20 cellular contexts compared by ENCODE assay signal in the genomic region with DNA sequence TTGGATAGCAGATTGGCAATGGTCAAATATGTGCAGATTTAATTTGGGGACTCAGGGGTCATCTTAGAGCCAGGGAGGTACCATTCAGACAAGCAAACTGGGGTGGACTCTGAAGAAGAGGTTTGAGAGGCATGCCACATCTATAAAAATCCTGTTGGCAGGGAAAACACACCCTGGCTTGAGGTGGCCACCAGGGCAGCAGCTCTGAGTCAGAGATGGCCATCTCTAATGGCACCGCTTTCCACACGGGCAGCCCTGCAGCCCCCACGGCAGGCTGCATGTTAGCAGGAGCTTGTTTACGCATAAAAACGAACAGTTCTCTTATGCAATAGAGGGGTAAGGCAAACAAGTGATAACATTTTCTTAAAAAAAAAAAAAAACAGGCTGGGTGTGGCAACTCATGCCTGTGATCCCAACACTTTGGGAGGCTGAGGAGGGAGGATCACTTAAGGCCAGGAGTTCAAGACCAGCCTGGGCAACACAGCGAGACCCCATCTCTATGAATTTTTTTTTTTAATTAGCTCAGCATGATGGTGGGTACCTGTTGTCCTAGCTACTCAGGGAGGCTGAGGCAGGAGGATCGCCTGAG. TPM values are rescaled to one million over a fixed set of nuclear protein-coding genes. Genes with fewer than 3 reads are reported as not detected.
DNase-seq lines count a peak whose midpoint lies in the region; ATAC-seq, FAIRE-seq and TF ChIP-seq lines count a peak whose summit lies in the region.
"Had no signal": no experiment of that assay in that cellular context is flagged by ENCODE, and none has a peak within 500 bp of the region (broad histone marks: within the 10 kb centered on the region; RNA-seq: fewer than 3 reads in every experiment).

No MANE protein-coding gene starts in this region.

- CTCF ChIA-PET in MCF 10A (lab: Yijun Ruan, JAX): interaction anchor here (0.6 to 1.8 kb wide), 6 partner anchors 8 to 994 kb away, joined by 3 to 7 read pairs (median 5); no protein-coding TSS in a partner anchor
- CTCF ChIA-PET in CD8-positive, alpha-beta T cell (lab: Charles Lee): no interaction called here

- H3K36me3 ChIP-seq in breast epithelium (no peaks in the 10 kb centered on the region), SJSA1 (no peaks in the 10 kb centered on the region)
- no peaks in the 10 kb centered on the region for H3K36me3 ChIP-seq in CD8-positive, alpha-beta T cell (ENCODE audit: insufficient read depth, low read length)
- H3K36me3 ChIP-seq: colonic mucosa, neural progenitor cell had no signal

- BruUV-seq in MCF 10A (replicated peaks; lab: Mats Ljungman, UMichigan): no TSS peak

- H3K27ac ChIP-seq in breast epithelium: no peak overlapping the region
- no peak overlapping the region for H3K27ac ChIP-seq in SJSA1
- no peak overlapping the region for H3K27ac ChIP-seq in CD8-positive, alpha-beta T cell (ENCODE audit: low read depth, low read length)
- H3K27ac ChIP-seq: colonic mucosa, neural progenitor cell had no signal

- no peak for TF ChIP-seq CTCF in MCF 10A (IDR thresholded peaks at IDR 0.05; ENCODE audit: unreplicated experiment)
- no peak for TF ChIP-seq CTCF in breast epithelium (IDR thresholded peaks at IDR 0.05)
- no peak for TF ChIP-seq CTCF in foreskin fibroblast (IDR thresholded peaks at IDR 0.05; ENCODE audit: low read depth, low read length)
- TF ChIP-seq CTCF in type B pancreatic cell (conservative IDR thresholded peaks at IDR 0.05): no peak
- TF ChIP-seq CTCF in CD8-positive, alpha-beta T cell (IDR thresholded peaks at IDR 0.05): no peak

- H3K4me3 Mint-ChIP-seq in MCF 10A (ENCODE audit: unreplicated experiment) (no peak overlapping the region), type B pancreatic cell (no peak overlapping the region)
- no peak overlapping the region for H3K4me3 Mint-ChIP-seq in CD8-positive, alpha-beta T cell
- H3K4me3 Mint-ChIP-seq: activated CD4-positive, alpha-beta T cell treated with anti-CD3 and anti-CD28 coated beads for 36 hours; activated naive CD8-positive, alpha-beta T cell treated with anti-CD3 and anti-CD28 coated beads, Interleukin-2, amount 50 U/mL, for 24 hours; activated T-cell treated with anti-CD3 and anti-CD28 coated beads, Interleukin-2, amount 50 U/mL, for 24 hours; neural progenitor cell; T-helper 17 cell had no signal

- POLR2A ChIA-PET in MCF 10A (lab: Yijun Ruan, JAX): interaction anchor here (0.6 to 4.3 kb wide), 8 partner anchors 10 to 554 kb away, joined by 3 to 23 read pairs (median 5); partner anchors contain the start of gene DLG5
- POLR2A ChIA-PET in CD8-positive, alpha-beta T cell (lab: Charles Lee): no interaction called here

- no peak for TF ChIP-seq POLR2A in breast epithelium (IDR thresholded peaks at IDR 0.05)

- H3K9me3 ChIP-seq in breast epithelium: no peaks in the 10 kb centered on the region
- H3K9me3 ChIP-seq in SJSA1 (replicated peaks): no peaks in the 10 kb centered on the region
- H3K9me3 ChIP-seq in CD8-positive, alpha-beta T cell (ENCODE audit: low read length): no peaks in the 10 kb centered on the region
- H3K9me3 ChIP-seq: colonic mucosa had no signal

- H3K9me3 Mint-ChIP-seq in MCF 10A (ENCODE audit: unreplicated experiment) (no peaks in the 10 kb centered on the region), type B pancreatic cell (no peaks in the 10 kb centered on the region)
- no peaks in the 10 kb centered on the region for H3K9me3 Mint-ChIP-seq in CD8-positive, alpha-beta T cell
- H3K9me3 Mint-ChIP-seq: activated naive CD8-positive, alpha-beta T cell treated with anti-CD3 and anti-CD28 coated beads, Interleukin-2, amount 50 U/mL, for 24 hours; activated T-cell treated with anti-CD3 and anti-CD28 coated beads, Interleukin-2, amount 50 U/mL, for 24 hours; neural progenitor cell had no signal

- peak overlapping the region; percentile 74 for H3K27ac Mint-ChIP-seq in MCF 10A (ENCODE audit: low read depth, unreplicated experiment)
- H3K27ac Mint-ChIP-seq in type B pancreatic cell: peak overlapping the region; percentile 73
- no peak overlapping the region for H3K27ac Mint-ChIP-seq in CD8-positive, alpha-beta T cell
- H3K27ac Mint-ChIP-seq: activated CD4-positive, alpha-beta T cell treated with anti-CD3 and anti-CD28 coated beads for 36 hours; activated naive CD8-positive, alpha-beta T cell treated with anti-CD3 and anti-CD28 coated beads, Interleukin-2, amount 50 U/mL, for 24 hours; activated T-cell treated with anti-CD3 and anti-CD28 coated beads, Interleukin-2, amount 50 U/mL, for 24 hours; neural progenitor cell; T-helper 17 cell had no signal

- no peaks in the 10 kb centered on the region for H3K27me3 ChIP-seq in breast epithelium
- H3K27me3 ChIP-seq in SJSA1 (replicated peaks): no peaks in the 10 kb centered on the region
- H3K27me3 ChIP-seq in CD8-positive, alpha-beta T cell (ENCODE audit: insufficient read depth, low read length): no peaks in the 10 kb centered on the region
- H3K27me3 ChIP-seq: colonic mucosa, neural progenitor cell had no signal

- H3K27me3 Mint-ChIP-seq in MCF 10A (ENCODE audit: insufficient read depth, unreplicated experiment) (no peaks in the 10 kb centered on the region), type B pancreatic cell (no peaks in the 10 kb centered on the region)
- H3K27me3 Mint-ChIP-seq in CD8-positive, alpha-beta T cell (ENCODE audit: low read depth): peaks cover 5% of the 10 kb centered on the region

- DNase-seq in MCF 10A (ENCODE audit: unreplicated experiment) (peak; percentile 79), breast epithelium (ENCODE audit: low spot score in 2 of 2) (no peak), SJSA1 (ENCODE audit: low read depth in 1 of 2, low spot score in 2 of 2) (peak; percentile 44 to 73), foreskin fibroblast (peak; percentile 35 to 46), type B pancreatic cell (ENCODE audit: extremely low spot score, unreplicated experiment) (no peak), HTR-8/SVneo (ENCODE audit: insufficient read length, low spot score) (no peak)
- no peak for DNase-seq in activated T-cell treated with anti-CD3 and anti-CD28 coated beads, Interleukin-2, amount 50 U/mL, for 48 hours
- DNase-seq in CD8-positive, alpha-beta T cell: no peak
- DNase-seq: activated CD4-positive, alpha-beta T cell treated with anti-CD3 and anti-CD28 coated beads for 36 hours; activated naive CD8-positive, alpha-beta T cell treated with anti-CD3 and anti-CD28 coated beads, Interleukin-2, amount 50 U/mL, for 24 hours; activated T-cell treated with anti-CD3 and anti-CD28 coated beads, Interleukin-2, amount 50 U/mL, for 24 hours; colonic mucosa; NCI-H1105; NCI-H446 treated with DMSO at 0.1 percent for 48 hours; RPMI8226; small intestine; T-helper 17 cell had no signal

- no peak for ATAC-seq in CD8-positive, alpha-beta T cell
- ATAC-seq: activated CD4-positive, alpha-beta T cell treated with anti-CD3 and anti-CD28 coated beads for 36 hours; activated naive CD8-positive, alpha-beta T cell treated with anti-CD3 and anti-CD28 coated beads, Interleukin-2, amount 50 U/mL, for 24 hours; esophagus mucosa; T-helper 17 cell had no signal

- H3K36me3 Mint-ChIP-seq in MCF 10A (ENCODE audit: insufficient read depth, unreplicated experiment) (peaks cover 49% of the 10 kb centered on the region), type B pancreatic cell (no peaks in the 10 kb centered on the region)
- no peaks in the 10 kb centered on the region for H3K36me3 Mint-ChIP-seq in CD8-positive, alpha-beta T cell

- intact Hi-C loops in MCF 10A (cut with micrococcal nuclease): no loop called here
- intact Hi-C loops in breast epithelium (cut with DNase I; ENCODE audit: low total_unique reads): no loop called here
- intact Hi-C loops in CD8-positive, alpha-beta T cell (cut with DNase I, micrococcal nuclease): no loop called here

- no peak overlapping the region for H3K4me3 ChIP-seq in breast epithelium
- H3K4me3 ChIP-seq in SJSA1: no peak overlapping the region
- H3K4me3 ChIP-seq in foreskin fibroblast (ENCODE audit: low read depth in 1 of 2, low read length in 2 of 2): no peak overlapping the region
- no peak overlapping the region for H3K4me3 ChIP-seq in CD8-positive, alpha-beta T cell (ENCODE audit: low read depth, low read length)
- H3K4me3 ChIP-seq: colonic mucosa, lung, neural progenitor cell had no signal

- H3K4me1 ChIP-seq in breast epithelium: peaks cover 0 to 18% of the 10 kb centered on the region in 2 donors
- H3K4me1 ChIP-seq in SJSA1 (replicated peaks): peaks cover 28% of the 10 kb centered on the region
- H3K4me1 ChIP-seq in CD8-positive, alpha-beta T cell (ENCODE audit: insufficient read depth, low read length): no peaks in the 10 kb centered on the region
- H3K4me1 ChIP-seq: colonic mucosa had no signal

- H3K4me1 Mint-ChIP-seq in MCF 10A (ENCODE audit: insufficient read depth, unreplicated experiment): peaks cover 54% of the 10 kb centered on the region
- H3K4me1 Mint-ChIP-seq in type B pancreatic cell (ENCODE audit: unreplicated experiment): peaks cover 40% of the 10 kb centered on the region
- no peaks in the 10 kb centered on the region for H3K4me1 Mint-ChIP-seq in CD8-positive, alpha-beta T cell (ENCODE audit: low read depth)
- H3K4me1 Mint-ChIP-seq: activated CD4-positive, alpha-beta T cell treated with anti-CD3 and anti-CD28 coated beads for 36 hours; activated naive CD8-positive, alpha-beta T cell treated with anti-CD3 and anti-CD28 coated beads, Interleukin-2, amount 50 U/mL, for 24 hours had no signal

- FAIRE-seq in HTR-8/SVneo (lab: Jason Lieb, UNC): no peak
- FAIRE-seq: small intestine had no signal

RNA-seq across cellular contexts. Expression of gene DLG5, which starts 14.9 kb away (rescaled TPM):
- total RNA-seq in MCF 10A (2022): 126 and 127 TPM in 2 replicates
- total RNA-seq in breast epithelium: 100 to 1,000 TPM in 2 of 3 donors, 10 to 100 TPM in 1; 43.0 to 192 (median 138) TPM
- total RNA-seq in SJSA1 (2014; rRNA removed; shearing (Covaris generic)): 19.5 and 27.6 TPM in 2 replicates
- total RNA-seq in type B pancreatic cell (ENCODE audit: low replicate concordance): 57.4 and 80.0 TPM in 2 replicates
- 1 to 10 TPM; 5.5 to 6.3 TPM for total RNA-seq in CD8-positive, alpha-beta T cell

Comparison
In these comparisons a context has a peak if more than half of its experiments do, and no peak if none do; other contexts are left out.
1. DNase-seq: peak in MCF 10A (single experiment), SJSA1 (2 of 2) and foreskin fibroblast (2 of 2); none in breast epithelium (0 of 2), type B pancreatic cell (single experiment), HTR-8/SVneo (single experiment), activated T-cell treated with anti-CD3 and anti-CD28 coated beads, Interleukin-2, amount 50 U/mL, for 48 hours (0 of 2) and CD8-positive, alpha-beta T cell (0 of 7).